8 cellular contexts compared by ENCODE assay signal in genomic region chr7:99653269-99653668, GRCh38. TPM values are rescaled to one million over a fixed set of nuclear protein-coding genes. Genes with fewer than 3 reads are reported as not detected.
"Had no signal": no experiment of that assay in that cellular context is flagged by ENCODE, and none has a peak within 500 bp of the region (broad histone marks: within the 10 kb centered on the region; RNA-seq: fewer than 3 reads in every experiment).

No MANE protein-coding gene starts in this region.

RNA-seq across cellular contexts. Expression of gene CYP3A5, which starts 26.5 kb away (rescaled TPM):
- total RNA-seq: activated B cell treated with CpG ODN at 0.5 μM for 24 hours; activated CD4-positive, alpha-beta memory T cell treated with anti-CD3 and anti-CD28 coated beads for 36 hours; activated CD4-positive, alpha-beta T cell treated with anti-CD3 and anti-CD28 coated beads, Interleukin-2, amount 10 ng/mL, durations not matched to agents 24 days and 14 days; activated CD8-positive, alpha-beta memory T cell treated with anti-CD3 and anti-CD28 coated beads, Interleukin-2, amount 10 ng/mL, durations not matched to agents 7 days and 5 days; activated CD8-positive, alpha-beta T cell treated with anti-CD3 and anti-CD28 coated beads for 36 hours; activated naive CD8-positive, alpha-beta T cell treated with anti-CD3 and anti-CD28 coated beads, Interleukin-2, amount 10 ng/mL, durations not matched to agents 7 days and 5 days; activated T-helper 2 cell treated with anti-CD3 and anti-CD28 coated beads, Interferon-gamma antibody, Interleukin-2, Interleukin-4, amounts not matched to agents 10 μg/mL and 5 μg/mL and 100 μg/mL, durations not matched to agents 14 hours and 24 hours and 36 hours had no signal

RNA-seq across cellular contexts. Expression of gene TMEM225B, which starts 55.2 kb away (rescaled TPM):
- total RNA-seq: cardiac septum had no signal
